ENCODE assay signal across 33 cellular contexts in genomic region chr21:31650930-31651329, GRCh38.
"Had no signal": no experiment of that assay in that cellular context is flagged by ENCODE, and none has a peak within 500 bp of the region (broad histone marks: within the 10 kb centered on the region; RNA-seq: fewer than 3 reads in every experiment).

No MANE protein-coding gene starts in this region.

- DNase-seq: activated effector memory CD4-positive, alpha-beta T cell treated with anti-CD3 and anti-CD28 coated beads, Interleukin-2, amount 50 U/mL, for 16 hours; activated effector memory CD4-positive, alpha-beta T cell treated with Interleukin-2 at 50 U/mL for 16 hours; activated gamma-delta T cell; activated gamma-delta T cell treated with Interleukin-2 at 50 U/mL for 16 hours; activated naive CD4-positive, alpha-beta T cell; activated naive CD4-positive, alpha-beta T cell treated with anti-CD3 and anti-CD28 coated beads for 36 hours; activated naive CD4-positive, alpha-beta T cell treated with anti-CD3 and anti-CD28 coated beads, Interleukin-2, amount 10 ng/mL, durations not matched to agents 7 days and 5 days; activated naive CD4-positive, alpha-beta T cell treated with anti-CD3 and anti-CD28 coated beads, Interleukin-2, amount 50 U/mL, for 16 hours; activated naive CD4-positive, alpha-beta T cell treated with Interleukin-2 at 50 U/mL for 16 hours; activated naive CD8-positive, alpha-beta T cell treated with anti-CD3 and anti-CD28 coated beads for 36 hours; activated naive CD8-positive, alpha-beta T cell treated with anti-CD3 and anti-CD28 coated beads, Interleukin-2, amount 10 ng/mL, durations not matched to agents 7 days and 5 days; activated naive CD8-positive, alpha-beta T cell treated with anti-CD3 and anti-CD28 coated beads, Interleukin-2, amount 50 U/mL, for 24 hours; activated T-cell treated with anti-CD3 and anti-CD28 coated beads, Interleukin-2, amount 50 U/mL, for 4 hours; activated T-cell treated with anti-CD3 and anti-CD28 coated beads, Interleukin-2, amount 50 U/mL, for 48 hours; activated T-cell treated with anti-CD3 and anti-CD28 coated beads, Interleukin-2, amount 50 U/mL, for 72 hours; adrenal gland; amniotic stem cell; amygdala; anterior cingulate cortex; aorta; body of pancreas; brain microvascular endothelial cell; caudate nucleus; central memory CD4-positive, alpha-beta T cell; cerebellar nuclear complex had no signal

- H3K9me3 ChIP-seq: adrenal gland, ascending aorta, body of pancreas, breast epithelium had no signal

- H3K27ac ChIP-seq: adrenal gland, ascending aorta, body of pancreas, brain microvascular endothelial cell, breast epithelium, cardiac muscle cell had no signal

- FAIRE-seq: astrocyte, bronchial epithelial cell, colon had no signal

- H3K4me3 ChIP-seq: adrenal gland, ascending aorta, body of pancreas, breast epithelium, cardiac muscle cell had no signal

- H3K27me3 ChIP-seq: adrenal gland, ascending aorta, body of pancreas, brain microvascular endothelial cell, breast epithelium, cardiac muscle cell had no signal

- H3K36me3 ChIP-seq: adrenal gland, ascending aorta, brain microvascular endothelial cell, breast epithelium, cardiac muscle cell had no signal

- ATAC-seq: activated naive CD4-positive, alpha-beta T cell treated with anti-CD3 and anti-CD28 coated beads, Interleukin-2, amount 50 U/mL, for 72 hours; activated naive CD8-positive, alpha-beta T cell treated with anti-CD3 and anti-CD28 coated beads, Interleukin-2, amount 50 U/mL, for 24 hours; activated T-cell treated with anti-CD3 and anti-CD28 coated beads, Interleukin-2, amount 50 U/mL, for 4 hours; activated T-cell treated with anti-CD3 and anti-CD28 coated beads, Interleukin-2, amount 50 U/mL, for 72 hours; activated T-helper 17 cell treated with anti-CD3 and anti-CD28 coated beads, Interleukin-2, amount 50 U/mL, for 72 hours; body of pancreas had no signal

- H3K4me1 ChIP-seq: adrenal gland, ascending aorta, body of pancreas, breast epithelium had no signal
